8 cellular contexts compared by ENCODE assay signal in genomic region chr11:62394825-62395538, GRCh38. TPM values are rescaled to one million over a fixed set of nuclear protein-coding genes. Genes with fewer than 3 reads are reported as not detected.
DNase-seq lines count a peak whose midpoint lies in the region; ATAC-seq and TF ChIP-seq lines count a peak whose summit lies in the region.

No MANE protein-coding gene starts in this region.

- DNase-seq in NCI-H1417 treated with DMSO at 0.1 percent for 48 hours (lab: John Stamatoyannopoulos, UW) (peak; percentile 17), SKM-1 treated with dmso at 0.1 percent for 144 hours (lab: John Stamatoyannopoulos, UW; ENCODE audit: unreplicated experiment) (peak; percentile 86), body of pancreas (peak; percentile 64 to 82 (median 80)), right cardiac atrium (peak; percentile 87 to 95 (median 94)), posterior vena cava (ENCODE audit: low spot score) (peak; percentile 93)

- TF ChIP-seq POLR2A in body of pancreas (IDR thresholded peaks at IDR 0.05) = no peak

- ATAC-seq in body of pancreas (peak; percentile 84), right cardiac atrium (peak; percentile 76 to 79), GM18870 (IDR thresholded peaks at IDR 0.05; ENCODE audit: unreplicated experiment) (no peak), GM21526 (IDR thresholded peaks at IDR 0.05; ENCODE audit: low FRiP score, unreplicated experiment) (no peak)

- peak; percentile 74 for TF ChIP-seq CTCF in GM12873 (IDR thresholded peaks at IDR 0.05; ENCODE audit: insufficient read depth, low read depth, low read length, missing control alignments)
- TF ChIP-seq CTCF in body of pancreas (IDR thresholded peaks at IDR 0.05) = peak; percentile 35 to 74 (median 67)

- H3K4me1 ChIP-seq in body of pancreas (peaks cover 8% of the 10 kb centered on the region), right cardiac atrium (ENCODE audit: control insufficient read depth, insufficient read depth, low read length) (peaks cover 16% of the 10 kb centered on the region)

- intact Hi-C loops in body of pancreas (cut with DNase I) (no loop called here), right cardiac atrium (cut with DNase I) (loop anchor here in 3 of 4 donors (5.0 to 10.0 kb wide), 4 partner anchors 147 to 470 kb away; partner anchors contain the start of gene AHNAK (in 2 of the 3)), posterior vena cava (cut with DNase I) (loop anchor here (5.0 to 10.0 kb wide), 3 partner anchors 162 to 300 kb away; no protein-coding TSS in a partner anchor)

- H3K27ac ChIP-seq in body of pancreas (peak overlapping the region; percentile 22 to 54 (median 34)), right cardiac atrium (ENCODE audit: low read length) (peak overlapping the region; percentile 62)

- H3K4me3 ChIP-seq in body of pancreas = no peak overlapping the region
- peak overlapping the region; percentile 29 for H3K4me3 ChIP-seq in right cardiac atrium (ENCODE audit: low read length)

- H3K36me3 ChIP-seq in body of pancreas (replicated peaks in 1 of 2; ENCODE audit: insufficient read depth in 1 of 2, low read depth in 2 of 2) = no peaks in the 10 kb centered on the region

- no peaks in the 10 kb centered on the region for H3K27me3 ChIP-seq in body of pancreas
- no peaks in the 10 kb centered on the region for H3K27me3 ChIP-seq in right cardiac atrium (ENCODE audit: control insufficient read depth, insufficient read depth)

- H3K9me3 ChIP-seq in body of pancreas = no peaks in the 10 kb centered on the region
- no peaks in the 10 kb centered on the region for H3K9me3 ChIP-seq in right cardiac atrium (ENCODE audit: control insufficient read depth, low read length)

- 6 to 10% methylated on average over 14 of the region's 14 CpGs for WGBS in body of pancreas, 2 donors
- 5% methylated on average over 14 of the region's 14 CpGs for WGBS in right cardiac atrium

RNA-seq across cellular contexts. Expression of gene SCGB1A1, which starts 23.9 kb away (rescaled TPM):
- total RNA-seq in body of pancreas (not detected), right cardiac atrium (not detected), posterior vena cava (not detected)
- polyA plus RNA-seq in right cardiac atrium = not detected

RNA-seq across cellular contexts. Expression of gene ASRGL1, which starts 57.7 kb away (rescaled TPM):
- total RNA-seq in body of pancreas = 10 to 100 TPM; 15.3 to 69.5 TPM
- total RNA-seq in right cardiac atrium = 1 to 10 TPM; 4.9 to 8.1 (median 6.5) TPM
- 4.3 TPM for polyA plus RNA-seq in right cardiac atrium
- total RNA-seq in posterior vena cava = 10 to 100 TPM in 1 of 2 donors, 1 to 10 TPM in 1; 5.5 to 13.3 TPM

Comparison
In these comparisons a context has a peak if more than half of its experiments do, and no peak if none do; other contexts are left out.
1. DNase-seq: peak in every context shown above with its lines; median percentile 94 in right cardiac atrium; 93 in posterior vena cava; 86 in SKM-1 treated with dmso at 0.1 percent for 144 hours; 80 in body of pancreas; 17 in NCI-H1417 treated with DMSO at 0.1 percent for 48 hours.
2. ATAC-seq: peak in body of pancreas (single experiment) and right cardiac atrium (2 of 2); none in GM18870 (single experiment) and GM21526 (single experiment).